9 cellular contexts compared by ENCODE assay signal in genomic region chr5:9545959-9546851, GRCh38. TPM values are rescaled to one million over a fixed set of nuclear protein-coding genes. Genes with fewer than 3 reads are reported as not detected.
DNase-seq lines count a peak whose midpoint lies in the region; FAIRE-seq and TF ChIP-seq lines count a peak whose summit lies in the region.
"Had no signal": no experiment of that assay in that cellular context is flagged by ENCODE, and none has a peak within 500 bp of the region (broad histone marks: within the 10 kb centered on the region; RNA-seq: fewer than 3 reads in every experiment).

Gene SEMA5A (minus strand): TSS chr5:9546075. CDS start chr5:9379946, 166,129 bp downstream.

- no TSS peak for BruUV-seq in PC-9 (replicated peaks; lab: Mats Ljungman, UMichigan)

- no peaks in the 10 kb centered on the region for H3K36me3 ChIP-seq in PC-9 (ENCODE audit: low read depth)
- H3K36me3 ChIP-seq in bronchial epithelial cell (ENCODE audit: control insufficient read depth, insufficient read depth, low read length) = no peaks in the 10 kb centered on the region

- CTCF ChIA-PET in PC-9 (lab: Charles Lee) = no interaction called here

- peaks cover 21% of the 10 kb centered on the region for H3K79me2 ChIP-seq in PC-9 (ENCODE audit: low read depth)

- peaks cover 22% of the 10 kb centered on the region for H3K4me1 ChIP-seq in PC-9 (replicated peaks; ENCODE audit: insufficient read depth)

- H3K27me3 ChIP-seq in PC-9 (ENCODE audit: insufficient read depth, low read depth) = no peaks in the 10 kb centered on the region
- H3K27me3 ChIP-seq in bronchial epithelial cell (ENCODE audit: control insufficient read depth, insufficient read depth, low read length) = no peaks in the 10 kb centered on the region

- POLR2A ChIA-PET in PC-9 (lab: Charles Lee; ENCODE audit: unreplicated experiment) = no interaction called here

- no peaks in the 10 kb centered on the region for H3K9me2 ChIP-seq in PC-9 (ENCODE audit: insufficient read depth)

- FAIRE-seq in bronchial epithelial cell (lab: Jason Lieb, UNC) = peak; percentile 70

- H2AFZ ChIP-seq in PC-9 = peak within 1 kb of the TSS; percentile 87

- no peaks in the 10 kb centered on the region for H3K9me3 ChIP-seq in PC-9 (ENCODE audit: insufficient read depth, low read depth)

- TF ChIP-seq CTCF in PC-9 (conservative IDR thresholded peaks at IDR 0.05) = 0 out of 2 replicates have a peak, but pooled peaks have one; percentile 21
- TF ChIP-seq CTCF in bronchial epithelial cell (IDR thresholded peaks at IDR 0.05; ENCODE audit: insufficient read depth, low read length, severe bottlenecking) = peak; percentile 4

- intact Hi-C loops in PC-9 (cut with micrococcal nuclease; ENCODE audit: unreplicated experiment) = loop anchor here (10.0 kb wide), 1 partner anchor 181 kb away; no protein-coding TSS in a partner anchor

- no peaks in the 10 kb centered on the region for H4K20me1 ChIP-seq in PC-9 (ENCODE audit: insufficient read depth)

- DNase-seq in NCI-H2227 (lab: John Stamatoyannopoulos, UW; ENCODE audit: unreplicated experiment) (peak; percentile 25), NCI-H2227 treated with DMSO at 0.1 percent for 48 hours (lab: John Stamatoyannopoulos, UW) (no peak), PC-9 (peak; percentile 27 to 69), bronchial epithelial cell (ENCODE audit: low read depth) (peak; percentile 57), iPS-NIHi7 (ENCODE audit: extremely low spot score) (peak; percentile 66), skeletal muscle cell (ENCODE audit: low read depth) (no peak), NCI-H446 treated with DMSO at 0.1 percent for 48 hours (lab: John Stamatoyannopoulos, UW) (no peak), NCI-H2107 treated with DMSO at 0.1 percent for 48 hours (lab: John Stamatoyannopoulos, UW; ENCODE audit: unreplicated experiment) (no peak)
- DNase-seq: DND-41 had no signal

- peak within 1 kb of the TSS; percentile 71 for H3K27ac ChIP-seq in PC-9

- H3K4me3 ChIP-seq in PC-9 = peak within 1 kb of the TSS; percentile 80
- peak within 1 kb of the TSS; percentile 73 for H3K4me3 ChIP-seq in bronchial epithelial cell (ENCODE audit: low read depth, low read length)
- H3K4me3 ChIP-seq in skeletal muscle cell (ENCODE audit: low read depth, low read length) = peak within 1 kb of the TSS; percentile 78

- H3K4me2 ChIP-seq in PC-9 = peak within 1 kb of the TSS; percentile 98

- H3F3A ChIP-seq in PC-9 (ENCODE audit: insufficient read depth, low read depth) = no peaks in the 10 kb centered on the region

RNA-seq across cellular contexts. Expression of gene SEMA5A, which starts in this region (rescaled TPM):
- total RNA-seq in PC-9 (2021) = not detected in 2 replicates
- total RNA-seq in bronchial epithelial cell = 1.3 and 1.6 TPM in 2 replicates

Comparison
In these comparisons a context has a peak if more than half of its experiments do, and no peak if none do; other contexts are left out.
1. DNase-seq: peak in NCI-H2227 (single experiment), bronchial epithelial cell (single experiment) and iPS-NIHi7 (single experiment); none in NCI-H2227 treated with DMSO at 0.1 percent for 48 hours (single experiment), skeletal muscle cell (single experiment), NCI-H446 treated with DMSO at 0.1 percent for 48 hours (single experiment) and NCI-H2107 treated with DMSO at 0.1 percent for 48 hours (single experiment).
2. Peak in DNase-seq, H3K4me3 ChIP-seq, H3K27ac ChIP-seq and H3K4me2 ChIP-seq in PC-9; RNA of the gene not detected or under 1 TPM.
3. Peak in every context shown above with its lines, with median percentiles within 50 percentile points of each other: H3K4me3 ChIP-seq.